Comparison of ENCODE assay signal across 11 cellular contexts in genomic region chr9:117706421-117707150, GRCh38. TPM values are rescaled to one million over a fixed set of nuclear protein-coding genes. Genes with fewer than 3 reads are reported as not detected.
DNase-seq lines count a peak whose midpoint lies in the region; ATAC-seq and TF ChIP-seq lines count a peak whose summit lies in the region.
"Had no signal": no experiment of that assay in that cellular context is flagged by ENCODE, and none has a peak within 500 bp of the region (broad histone marks: within the 10 kb centered on the region; RNA-seq: fewer than 3 reads in every experiment).

No MANE protein-coding gene starts in this region.

- ATAC-seq in natural killer cell treated with Interleukin-12 subunit alpha and Interleukin-12 subunit beta and Interleukin-15 and Interleukin-18, amount 100 ng/mL, for 72 hours = no peak
- ATAC-seq in natural killer cell = no peak

- TF ChIP-seq CTCF in natural killer cell (IDR thresholded peaks at IDR 0.05) (no peak), uterus (IDR thresholded peaks at IDR 0.05) (no peak), GM20000 (IDR thresholded peaks at IDR 0.05; ENCODE audit: extremely low read depth, missing control alignments) (no peak)

- H3K36me3 ChIP-seq in muscle layer of duodenum (ENCODE audit: control insufficient read depth in 1 of 2, insufficient read depth in 2 of 2, low read length in 2 of 2) (peaks cover 3 to 6% of the 10 kb centered on the region in 2 donors), uterus (no peaks in the 10 kb centered on the region)
- H3K36me3 ChIP-seq: BE2C had no signal

- no peaks in the 10 kb centered on the region for H3K36me3 Mint-ChIP-seq in natural killer cell treated with Interleukin-12 subunit alpha and Interleukin-12 subunit beta and Interleukin-15 and Interleukin-18, amount 100 ng/mL, for 72 hours
- H3K36me3 Mint-ChIP-seq in natural killer cell = no peaks in the 10 kb centered on the region
- H3K36me3 Mint-ChIP-seq: naive B cell had no signal

- H3K9me3 ChIP-seq in muscle layer of duodenum (ENCODE audit: control insufficient read depth in 1 of 2, low read length in 2 of 2) (no peaks in the 10 kb centered on the region), uterus (no peaks in the 10 kb centered on the region)
- H3K9me3 ChIP-seq: BE2C had no signal

- H3K4me3 ChIP-seq in muscle layer of duodenum (ENCODE audit: low read depth in 1 of 2, low read length in 2 of 2) = peak overlapping the region; percentile 38 to 51
- peak overlapping the region in 1 of 2 donors; percentile 30 for H3K4me3 ChIP-seq in uterus

- peaks cover 12 to 21% of the 10 kb centered on the region in 2 donors for H3K4me1 Mint-ChIP-seq in natural killer cell treated with Interleukin-12 subunit alpha and Interleukin-12 subunit beta and Interleukin-15 and Interleukin-18, amount 100 ng/mL, for 72 hours (ENCODE audit: low read depth in 2 of 2)
- peaks cover 3 to 20% of the 10 kb centered on the region in 2 donors for H3K4me1 Mint-ChIP-seq in natural killer cell

- peak overlapping the region; percentile 57 for H3K4me3 Mint-ChIP-seq in natural killer cell treated with Interleukin-12 subunit alpha and Interleukin-12 subunit beta and Interleukin-15 and Interleukin-18, amount 100 ng/mL, for 72 hours
- no peak overlapping the region for H3K4me3 Mint-ChIP-seq in natural killer cell

- H3K27ac Mint-ChIP-seq in natural killer cell treated with Interleukin-12 subunit alpha and Interleukin-12 subunit beta and Interleukin-15 and Interleukin-18, amount 100 ng/mL, for 72 hours = no peak overlapping the region
- no peak overlapping the region for H3K27ac Mint-ChIP-seq in natural killer cell

- H3K27me3 ChIP-seq in muscle layer of duodenum (ENCODE audit: low read depth, low read length) (no peaks in the 10 kb centered on the region), uterus (no peaks in the 10 kb centered on the region)
- H3K27me3 ChIP-seq: BE2C had no signal

- H3K27me3 Mint-ChIP-seq in natural killer cell treated with Interleukin-12 subunit alpha and Interleukin-12 subunit beta and Interleukin-15 and Interleukin-18, amount 100 ng/mL, for 72 hours = peaks cover 4 to 8% of the 10 kb centered on the region in 2 donors
- peaks cover 0 to 4% of the 10 kb centered on the region in 2 donors for H3K27me3 Mint-ChIP-seq in natural killer cell (ENCODE audit: low read depth in 2 of 2)

- DNase-seq in natural killer cell treated with Interleukin-12 subunit alpha and Interleukin-12 subunit beta and Interleukin-15 and Interleukin-18, amount 100 ng/mL, for 72 hours (ENCODE audit: low spot score) = no peak
- DNase-seq in natural killer cell = no peak
- no peak for DNase-seq in caudate nucleus (lab: John Stamatoyannopoulos, UW)
- no peak for DNase-seq in uterus
- no peak for DNase-seq in GM20000 (ENCODE audit: low spot score)
- no peak for DNase-seq in activated CD4-positive, alpha-beta T cell treated with anti-CD3 and anti-CD28 coated beads, Interleukin-2, amount 50 U/mL, for 48 hours
- no peak for DNase-seq in epidermal melanocyte (ENCODE audit: insufficient read length, low spot score)
- DNase-seq: BE2C, naive B cell, NCI-H2171 had no signal

- H3K4me1 ChIP-seq in muscle layer of duodenum (ENCODE audit: control insufficient read depth in 1 of 2, insufficient read depth in 2 of 2, low read length in 2 of 2) (peaks cover 4 to 8% of the 10 kb centered on the region in 2 donors), uterus (no peaks in the 10 kb centered on the region)
- H3K4me1 ChIP-seq: BE2C had no signal

- no peak for TF ChIP-seq POLR2A in uterus (IDR thresholded peaks at IDR 0.05)

- H3K27ac ChIP-seq in caudate nucleus (ENCODE audit: low read depth, low read length) (peak overlapping the region; percentile 26), muscle layer of duodenum (ENCODE audit: low read length) (no peak overlapping the region), uterus (peak overlapping the region; percentile 8 to 60)

- intact Hi-C loops in natural killer cell (cut with micrococcal nuclease) (no loop called here), uterus (cut with DNase I; ENCODE audit: low total_unique reads) (no loop called here)

- no peaks in the 10 kb centered on the region for H3K9me3 Mint-ChIP-seq in natural killer cell treated with Interleukin-12 subunit alpha and Interleukin-12 subunit beta and Interleukin-15 and Interleukin-18, amount 100 ng/mL, for 72 hours
- no peaks in the 10 kb centered on the region for H3K9me3 Mint-ChIP-seq in natural killer cell
- H3K9me3 Mint-ChIP-seq: naive B cell had no signal

RNA-seq across cellular contexts. Expression of gene TLR4, which starts 2.4 kb away (rescaled TPM):
- total RNA-seq in natural killer cell treated with Interleukin-12 subunit alpha and Interleukin-12 subunit beta and Interleukin-15 and Interleukin-18, amount 100 ng/mL, for 72 hours = under 1 TPM; 0.24 to 0.42 TPM
- total RNA-seq in natural killer cell (10 to 100 TPM in 1 of 3 donors, 1 to 10 TPM in 2; 1.4 to 15.4 (median 2.2) TPM), uterus (10 to 100 TPM; 18.6 to 29.5 (median 26.8) TPM)
